In the genomic region with DNA sequence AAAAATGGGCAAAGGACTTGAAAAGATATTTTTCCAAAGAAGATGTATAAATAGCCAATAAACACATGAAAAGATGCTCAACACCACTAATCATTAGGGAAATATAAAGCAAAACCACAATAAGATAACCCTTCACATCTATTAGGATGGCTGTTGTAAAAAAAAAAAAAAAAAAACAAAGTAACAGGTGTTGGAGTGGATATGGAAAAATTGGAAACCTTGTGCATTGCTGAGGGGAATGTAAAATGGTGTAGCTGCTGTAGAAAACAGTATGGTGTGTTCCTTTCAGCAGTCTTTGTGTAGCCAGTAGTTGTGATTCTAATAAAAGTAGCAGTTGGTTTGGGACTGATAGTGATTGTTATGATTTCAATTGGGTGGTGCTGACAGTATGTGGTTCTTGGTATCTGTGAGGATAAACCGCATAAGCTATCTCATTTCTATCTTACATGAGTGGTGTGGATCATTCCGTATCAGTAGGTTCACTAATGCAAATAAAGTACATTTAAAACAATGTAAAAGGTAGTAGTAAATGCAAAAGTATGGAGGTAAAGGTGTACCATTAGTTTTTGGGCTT, we compare ENCODE assay signal across 25 cellular contexts. TPM values are rescaled to one million over a fixed set of nuclear protein-coding genes. Genes with fewer than 3 reads are reported as not detected.
DNase-seq lines count a peak whose midpoint lies in the region; ATAC-seq and TF ChIP-seq lines count a peak whose summit lies in the region.
"Had no signal": no experiment of that assay in that cellular context is flagged by ENCODE, and none has a peak within 500 bp of the region (broad histone marks: within the 10 kb centered on the region; RNA-seq: fewer than 3 reads in every experiment).

No MANE protein-coding gene starts in this region.

- peaks cover 13% of the 10 kb centered on the region for H3K9me3 Mint-ChIP-seq in activated T-cell treated with anti-CD3 and anti-CD28 coated beads, Interleukin-2, amount 50 U/mL, for 24 hours
- H3K9me3 Mint-ChIP-seq in naive thymus-derived CD8-positive, alpha-beta T cell = peaks cover 0 to 25% (median 13%) of the 10 kb centered on the region in 9 donors

- no peaks in the 10 kb centered on the region for H3K36me3 ChIP-seq in suprapubic skin
- H3K36me3 ChIP-seq: BLaER1, MG63 had no signal

- no peak overlapping the region for H3K27ac ChIP-seq in suprapubic skin
- H3K27ac ChIP-seq: BLaER1, PC-9 had no signal

- H3K4me1 Mint-ChIP-seq in activated T-cell treated with anti-CD3 and anti-CD28 coated beads, Interleukin-2, amount 50 U/mL, for 24 hours (ENCODE audit: low read depth) = peaks cover 61% of the 10 kb centered on the region
- H3K4me1 Mint-ChIP-seq in T-helper 17 cell = peaks cover 21% of the 10 kb centered on the region
- H3K4me1 Mint-ChIP-seq in naive thymus-derived CD8-positive, alpha-beta T cell = peaks cover 34 to 76% (median 73%) of the 10 kb centered on the region in 4 donors

- H3K4me1 ChIP-seq in suprapubic skin = peaks cover 10% of the 10 kb centered on the region

- no peak for TF ChIP-seq EP300 in suprapubic skin (IDR thresholded peaks at IDR 0.05)

- H3K27me3 ChIP-seq in suprapubic skin = no peaks in the 10 kb centered on the region
- H3K27me3 ChIP-seq: BLaER1, MG63 had no signal

- no peaks in the 10 kb centered on the region for H3K27me3 Mint-ChIP-seq in activated T-cell treated with anti-CD3 and anti-CD28 coated beads, Interleukin-2, amount 50 U/mL, for 24 hours
- no peaks in the 10 kb centered on the region for H3K27me3 Mint-ChIP-seq in T-helper 17 cell
- H3K27me3 Mint-ChIP-seq in naive thymus-derived CD8-positive, alpha-beta T cell = no peaks in the 10 kb centered on the region
- H3K27me3 Mint-ChIP-seq: CD8-positive, alpha-beta memory T cell had no signal

- no peak overlapping the region for H3K4me3 ChIP-seq in suprapubic skin
- H3K4me3 ChIP-seq: BLaER1, MG63, PC-9 had no signal

- ATAC-seq in T-helper 17 cell (no peak), GM19452 (IDR thresholded peaks at IDR 0.05; ENCODE audit: unreplicated experiment) (no peak)
- no peak for ATAC-seq in naive thymus-derived CD8-positive, alpha-beta T cell

- peak overlapping the region; percentile 48 for H3K27ac Mint-ChIP-seq in activated T-cell treated with anti-CD3 and anti-CD28 coated beads, Interleukin-2, amount 50 U/mL, for 24 hours
- peak overlapping the region; percentile 5 for H3K27ac Mint-ChIP-seq in T-helper 17 cell
- H3K27ac Mint-ChIP-seq in naive thymus-derived CD8-positive, alpha-beta T cell = peak overlapping the region in 4 of 10 donors; percentile 0 to 61 (median 31)

- WGBS in suprapubic skin = 86% methylated on average over 2 of the region's 2 CpGs

- no peak for TF ChIP-seq CTCF in suprapubic skin (IDR thresholded peaks at IDR 0.05)

- no peak for DNase-seq in activated T-cell treated with anti-CD3 and anti-CD28 coated beads, Interleukin-2, amount 50 U/mL, for 24 hours
- no peak for DNase-seq in activated T-cell treated with anti-CD3 and anti-CD28 coated beads, Interleukin-2, amount 50 U/mL, for 1 hour
- DNase-seq in T-helper 17 cell (no peak), suprapubic skin (ENCODE audit: low spot score in 2 of 2) (no peak), medulla oblongata (ENCODE audit: extremely low spot score) (no peak)
- no peak for DNase-seq in naive thymus-derived CD8-positive, alpha-beta T cell
- DNase-seq in activated CD8-positive, alpha-beta memory T cell treated with anti-CD3 and anti-CD28 coated beads, Interleukin-2, amount 50 U/mL, for 48 hours = no peak
- DNase-seq: CD8-positive, alpha-beta memory T cell; DMS 273 treated with DMSO at 0.1 percent for 48 hours; DMS79 treated with DMSO at 0.1 percent for 48 hours; KBM-7; MG63; NCI-H1105 treated with DMSO at 0.1 percent for 48 hours; NCI-H146; NCI-H1930; NCI-H2107; NCI-H446 treated with DMSO at 0.1 percent for 48 hours; NCI-H526; NCI-H82; NK-92 treated with Interleukin-12 subunit alpha and Interleukin-12 subunit beta, amount 100 ng/mL, for 24 hours; PC-9; Right ventricle myocardium superior; RPMI8226 had no signal

- H3K9me3 ChIP-seq in T-helper 17 cell (ENCODE audit: control insufficient read depth, low read length, poor library complexity, severe bottlenecking) = no peaks in the 10 kb centered on the region
- H3K9me3 ChIP-seq in suprapubic skin = peaks cover 6% of the 10 kb centered on the region

- H3K36me3 Mint-ChIP-seq in activated T-cell treated with anti-CD3 and anti-CD28 coated beads, Interleukin-2, amount 50 U/mL, for 24 hours (ENCODE audit: low read depth) = peaks cover 11% of the 10 kb centered on the region
- peaks cover 3% of the 10 kb centered on the region for H3K36me3 Mint-ChIP-seq in T-helper 17 cell (ENCODE audit: low read depth)
- peaks cover 3 to 22% (median 19%) of the 10 kb centered on the region in 3 donors for H3K36me3 Mint-ChIP-seq in naive thymus-derived CD8-positive, alpha-beta T cell

- POLR2A ChIA-PET in naive thymus-derived CD8-positive, alpha-beta T cell (lab: Charles Lee) = no interaction called here

- TF ChIP-seq POLR2A in suprapubic skin (IDR thresholded peaks at IDR 0.05) = no peak

- no peak overlapping the region for H3K4me3 Mint-ChIP-seq in activated T-cell treated with anti-CD3 and anti-CD28 coated beads, Interleukin-2, amount 50 U/mL, for 24 hours
- no peak overlapping the region for H3K4me3 Mint-ChIP-seq in T-helper 17 cell
- H3K4me3 Mint-ChIP-seq in naive thymus-derived CD8-positive, alpha-beta T cell = peak overlapping the region in 6 of 10 donors; percentile 8 to 28 (median 16)

RNA-seq across cellular contexts. Expression of gene MAN1A2, which starts 19.9 kb away (rescaled TPM):
- total RNA-seq in T-helper 17 cell (10 to 100 TPM; 51.6 to 52.9 TPM), suprapubic skin (10 to 100 TPM; 28.9 to 46.2 (median 35.0) TPM)
- total RNA-seq in naive thymus-derived CD8-positive, alpha-beta T cell = 10 to 100 TPM; 60.3 to 62.0 TPM
- polyA plus RNA-seq in naive thymus-derived CD8-positive, alpha-beta T cell = 10 to 100 TPM; 13.6 to 21.9 (median 21.6) TPM

Comparison
In these comparisons a context has a peak if more than half of its experiments do, and no peak if none do; other contexts are left out.
1. H3K4me3 Mint-ChIP-seq: peak in naive thymus-derived CD8-positive, alpha-beta T cell (6 of 10); none in activated T-cell treated with anti-CD3 and anti-CD28 coated beads, Interleukin-2, amount 50 U/mL, for 24 hours (single experiment) and T-helper 17 cell (single experiment).